In genomic region chr6:72464791-72465691, GRCh38 we compare ENCODE assay signal across 15 cellular contexts.
DNase-seq lines count a peak whose midpoint lies in the region; ATAC-seq, FAIRE-seq and TF ChIP-seq lines count a peak whose summit lies in the region.
"Had no signal": no experiment of that assay in that cellular context is flagged by ENCODE, and none has a peak within 500 bp of the region (broad histone marks: within the 10 kb centered on the region; RNA-seq: fewer than 3 reads in every experiment).

No MANE protein-coding gene starts in this region.

- no peak for TF ChIP-seq CTCF in choroid plexus epithelial cell (conservative IDR thresholded peaks at IDR 0.05; ENCODE audit: low read depth, low read length)
- TF ChIP-seq CTCF in lung (IDR thresholded peaks at IDR 0.05; ENCODE audit: control extremely low read depth, extremely low read depth) = no peak
- TF ChIP-seq CTCF in mucosa of descending colon (IDR thresholded peaks at IDR 0.05) = no peak
- TF ChIP-seq CTCF in D721Med (IDR thresholded peaks at IDR 0.05; ENCODE audit: insufficient read depth, missing control alignments) = no peak

- WGBS in lung, 2 donors = 66 to 75% methylated on average over 4 of the region's 4 CpGs

- intact Hi-C loops in mucosa of descending colon (cut with DNase I, micrococcal nuclease) = no loop called here

- in situ Hi-C loops in Caki2 (cut with HindIII; ENCODE audit: low pct_unique_long_range_greater_than_20kb, low sequenced_read_pairs) = no loop called here

- no peak overlapping the region for H3K27ac ChIP-seq in lung (ENCODE audit: low read depth in 1 of 2, low read length in 1 of 2)
- H3K27ac ChIP-seq: C4-2B, coronary artery, Peyer's patch had no signal

- H3K36me3 ChIP-seq in MG63 = no peaks in the 10 kb centered on the region
- no peaks in the 10 kb centered on the region for H3K36me3 ChIP-seq in lung (ENCODE audit: control insufficient read depth in 2 of 2, insufficient read depth in 2 of 2, low read length in 2 of 2)
- H3K36me3 ChIP-seq in mucosa of descending colon (ENCODE audit: low read depth) = no peaks in the 10 kb centered on the region
- H3K36me3 ChIP-seq: Peyer's patch had no signal

- no peak for FAIRE-seq in D721Med (lab: Jason Lieb, UNC)
- FAIRE-seq: GM12878 had no signal

- H3K27me3 ChIP-seq in MG63 (no peaks in the 10 kb centered on the region), lung (ENCODE audit: control insufficient read depth, insufficient read depth) (no peaks in the 10 kb centered on the region)
- H3K27me3 ChIP-seq: Peyer's patch had no signal

- DNase-seq in Caki2 (ENCODE audit: low read depth) = peak; percentile 1
- DNase-seq in MG63 = peak; percentile 74
- DNase-seq in choroid plexus epithelial cell (ENCODE audit: low read depth) = peak; percentile 44
- DNase-seq in lung (ENCODE audit: low spot score) = no peak
- DNase-seq in mucosa of descending colon = no peak
- DNase-seq in D721Med (ENCODE audit: insufficient read length, low spot score) = no peak
- DNase-seq: hippocampal formation; Peyer's patch; stimulated activated CD4-positive, alpha-beta T cell treated with anti-CD3 and anti-CD28 coated beads, Interleukin-15, amount 100 ng/mL, for 24 hours had no signal

- ATAC-seq in lung (ENCODE audit: insufficient read depth, low FRiP score) (peak; percentile 59), GM21360 (IDR thresholded peaks at IDR 0.05; ENCODE audit: unreplicated experiment) (no peak), mucosa of descending colon (no peak), GM21515 (IDR thresholded peaks at IDR 0.05; ENCODE audit: unreplicated experiment) (no peak)
- ATAC-seq: GM12878; stimulated activated memory B cell treated with anti-CD40 and anti-IgM and Interleukin-4, amounts not matched to agents 10 μg/mL and 1 μg/mL and 100 μg/mL, for 72 hours had no signal

- H3K4me1 ChIP-seq in lung (ENCODE audit: control insufficient read depth in 2 of 2, insufficient read depth in 2 of 2, low read length in 2 of 2) (no peaks in the 10 kb centered on the region), mucosa of descending colon (ENCODE audit: low read depth) (no peaks in the 10 kb centered on the region)
- H3K4me1 ChIP-seq: Peyer's patch had no signal

- H3K9me3 ChIP-seq in MG63 (no peaks in the 10 kb centered on the region), lung (ENCODE audit: control insufficient read depth in 2 of 2, insufficient read depth in 1 of 2, low read length in 1 of 2) (no peaks in the 10 kb centered on the region), mucosa of descending colon (no peaks in the 10 kb centered on the region)
- H3K9me3 ChIP-seq: Peyer's patch had no signal

- H3K4me3 ChIP-seq in MG63 (no peak overlapping the region), choroid plexus epithelial cell (ENCODE audit: low read depth, low read length) (no peak overlapping the region), lung (no peak overlapping the region), mucosa of descending colon (no peak overlapping the region)
- H3K4me3 ChIP-seq: coronary artery, GM12878, Peyer's patch had no signal

Comparison
In these comparisons a context has a peak if more than half of its experiments do, and no peak if none do; other contexts are left out.
1. DNase-seq: peak in Caki2 (single experiment), MG63 (single experiment) and choroid plexus epithelial cell (single experiment); none in lung (single experiment), mucosa of descending colon (0 of 3) and D721Med (single experiment).